8 cellular contexts compared by ENCODE assay signal in genomic region chr17:78839762-78840529, GRCh38. TPM values are rescaled to one million over a fixed set of nuclear protein-coding genes. Genes with fewer than 3 reads are reported as not detected.
A peak's percentile ranks its signal among the peaks of the same experiment; 100 is the strongest.
DNase-seq lines count a peak whose midpoint lies in the region; ATAC-seq, FAIRE-seq and TF ChIP-seq lines count a peak whose summit lies in the region.

No MANE protein-coding gene starts in this region.

- H3K4me1 ChIP-seq in PC-9 (replicated peaks; ENCODE audit: insufficient read depth) (peaks cover 13% of the 10 kb centered on the region), pancreas (peaks cover 14 to 19% (median 16%) of the 10 kb centered on the region in 3 donors)

- H3K4me2 ChIP-seq in PC-9 = peak overlapping the region; percentile 98

- H4K20me1 ChIP-seq in PC-9 (ENCODE audit: insufficient read depth) = peaks cover 11% of the 10 kb centered on the region; the same call in 1 of the 2 replicates

- FAIRE-seq in pancreas (lab: Jason Lieb, UNC) = no peak

- H2AFZ ChIP-seq in PC-9 = peak overlapping the region; percentile 72; the same call in 1 of the 2 replicates

- H3K36me3 ChIP-seq in PC-9 (ENCODE audit: low read depth) = 0 out of 2 replicates have a peak, but pooled peaks cover 6% of the 10 kb centered on the region
- peaks cover 0 to 29% (median 13%) of the 10 kb centered on the region in 3 donors for H3K36me3 ChIP-seq in pancreas

- H3K4me3 ChIP-seq in PC-9 (peak overlapping the region; percentile 95), pancreas (peak overlapping the region; percentile 62 to 96 (median 86))

- no TSS peak for BruUV-seq in PC-9 (replicated peaks; lab: Mats Ljungman, UMichigan)

- H3K79me2 ChIP-seq in PC-9 (ENCODE audit: low read depth) = peaks cover 48% of the 10 kb centered on the region

- POLR2A ChIA-PET in PC-9 (lab: Charles Lee; ENCODE audit: unreplicated experiment) = interaction anchor here (0.6 to 0.7 kb wide), 3 partner anchors 55 to 938 kb away, joined by 3 to 5 read pairs (median 4); no protein-coding TSS in a partner anchor

- H3K9me3 ChIP-seq in PC-9 (ENCODE audit: insufficient read depth, low read depth) = no peaks in the 10 kb centered on the region
- no peaks in the 10 kb centered on the region for H3K9me3 ChIP-seq in pancreas

- 0% methylated on average over 63 to 73 of the region's 73 CpGs for WGBS in pancreas, 2 donors

- no peaks in the 10 kb centered on the region for H3K9me2 ChIP-seq in PC-9 (ENCODE audit: insufficient read depth)

- H3K27me3 ChIP-seq in PC-9 (ENCODE audit: insufficient read depth, low read depth) = no peaks in the 10 kb centered on the region
- H3K27me3 ChIP-seq in pancreas = no peaks in the 10 kb centered on the region

- intact Hi-C loops in PC-9 (cut with micrococcal nuclease; ENCODE audit: unreplicated experiment) = loop anchor here (1.0 kb wide), 3 partner anchors 22 to 94 kb away; no protein-coding TSS in a partner anchor
- intact Hi-C loops in pancreas (cut with DNase I) = no loop called here

- H3K27ac ChIP-seq in PC-9 (peak overlapping the region; percentile 70), pancreas (peak overlapping the region; percentile 99 to 100 (median 100))

- peaks cover 5% of the 10 kb centered on the region; the same call in 1 of the 2 replicates for H3F3A ChIP-seq in PC-9 (ENCODE audit: insufficient read depth, low read depth)

- ATAC-seq in HG02973 (IDR thresholded peaks at IDR 0.05; ENCODE audit: unreplicated experiment) (peak; percentile 15), pancreas (peak; percentile 3 to 32 (median 18))

- CTCF ChIA-PET in PC-9 (lab: Charles Lee) = no interaction called here

- TF ChIP-seq CTCF in PC-9 (conservative IDR thresholded peaks at IDR 0.05) = no peak
- no peak for TF ChIP-seq CTCF in pancreas (IDR thresholded peaks at IDR 0.05)

- peak; percentile 36 for DNase-seq in NCI-H748 (lab: John Stamatoyannopoulos, UW; ENCODE audit: unreplicated experiment)
- DNase-seq in NCI-H748 treated with DMSO at 0.1 percent for 48 hours (lab: John Stamatoyannopoulos, UW) = no peak
- DNase-seq in PC-9 = peak; percentile 15 to 37
- peak; percentile 67 for DNase-seq in activated naive CD4-positive, alpha-beta T cell treated with Interleukin-2 at 50 U/mL for 16 hours
- peak; percentile 50 for DNase-seq in germinal center (ENCODE audit: low spot score)
- DNase-seq in pancreas = peak in 4 of 6 donors; percentile 37 to 87 (median 62)
- DNase-seq in globus pallidus (ENCODE audit: low spot score) = no peak

RNA-seq across cellular contexts. Expression of gene USP36, which starts 0.7 kb away (rescaled TPM):
- total RNA-seq in PC-9 (2021) = 41.4 and 46.2 TPM in 2 replicates
- 10 to 100 TPM; 31.2 to 58.3 (median 35.8) TPM for total RNA-seq in pancreas
- polyA plus RNA-seq in pancreas = 10 to 100 TPM; 33.1 to 41.8 TPM

RNA-seq across cellular contexts. Expression of gene CYTH1, which starts 57.9 kb away (rescaled TPM):
- 40.3 and 41.0 TPM in 2 replicates for total RNA-seq in PC-9 (2021)
- 10 to 100 TPM; 18.3 to 34.4 (median 21.3) TPM for total RNA-seq in pancreas
- 10 to 100 TPM; 25.0 to 28.9 TPM for polyA plus RNA-seq in pancreas

Comparison
In these comparisons a context has a peak if more than half of its experiments do, and no peak if none do; other contexts are left out.
1. DNase-seq: peak in NCI-H748 (single experiment), PC-9 (2 of 2), activated naive CD4-positive, alpha-beta T cell treated with Interleukin-2 at 50 U/mL for 16 hours (single experiment), germinal center (single experiment) and pancreas (4 of 6); none in NCI-H748 treated with DMSO at 0.1 percent for 48 hours (single experiment) and globus pallidus (single experiment).